ENCODE assay signal across 17 cellular contexts in the genomic region with DNA sequence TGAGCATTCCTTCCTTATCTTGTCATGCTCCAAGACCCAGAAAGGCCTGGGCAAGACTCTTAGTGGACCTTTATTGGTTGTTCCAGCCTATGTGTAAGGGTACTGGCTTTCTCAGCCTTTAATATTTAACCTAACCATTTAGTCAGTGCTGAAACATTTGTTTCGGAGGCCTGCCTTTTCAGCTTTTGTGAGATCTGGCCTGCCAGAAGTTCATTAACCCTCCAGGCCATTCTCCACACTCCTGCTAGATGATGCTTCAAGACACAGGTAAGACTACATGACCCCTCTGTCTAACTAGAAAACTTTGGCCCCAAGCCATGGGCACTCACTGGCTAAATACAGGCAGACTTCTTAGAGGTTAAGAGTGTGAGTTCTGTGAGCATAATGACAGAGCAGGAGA.
"Had no signal": no experiment of that assay in that cellular context is flagged by ENCODE, and none has a peak within 500 bp of the region (broad histone marks: within the 10 kb centered on the region; RNA-seq: fewer than 3 reads in every experiment).

No MANE protein-coding gene starts in this region.

- FAIRE-seq: colon, islet of Langerhans, small intestine had no signal

- H3K27me3 ChIP-seq: foreskin keratinocyte, heart left ventricle, upper lobe of left lung, uterus had no signal

- ATAC-seq: foreskin keratinocyte; heart left ventricle; left colon; mucosa of descending colon; naive thymus-derived CD8-positive, alpha-beta T cell; right cardiac atrium had no signal

- DNase-seq: cerebellar nuclear complex; erythroblast; heart left ventricle; hippocampal formation; left colon; mucosa of descending colon; naive thymus-derived CD8-positive, alpha-beta T cell; posterior cingulate gyrus; right cardiac atrium; small intestine; stimulated activated CD4-positive, alpha-beta T cell treated with anti-CD3 and anti-CD28 coated beads, Interleukin-12 subunit alpha, Interleukin-12 subunit beta, amount 100 ng/mL, for 4 hours; stimulated activated naive CD4-positive, alpha-beta T cell; upper lobe of left lung; uterus had no signal

- H3K4me3 ChIP-seq: heart left ventricle, mucosa of descending colon, upper lobe of left lung, uterus had no signal

- H3K36me3 ChIP-seq: heart left ventricle, upper lobe of left lung, uterus had no signal

- H3K4me1 ChIP-seq: foreskin keratinocyte, heart left ventricle, upper lobe of left lung, uterus had no signal

- H3K9me3 ChIP-seq: upper lobe of left lung, uterus had no signal

- H3K27ac ChIP-seq: foreskin keratinocyte, heart left ventricle, upper lobe of left lung, uterus had no signal
